ENCODE assay signal across 13 cellular contexts in the genomic region with DNA sequence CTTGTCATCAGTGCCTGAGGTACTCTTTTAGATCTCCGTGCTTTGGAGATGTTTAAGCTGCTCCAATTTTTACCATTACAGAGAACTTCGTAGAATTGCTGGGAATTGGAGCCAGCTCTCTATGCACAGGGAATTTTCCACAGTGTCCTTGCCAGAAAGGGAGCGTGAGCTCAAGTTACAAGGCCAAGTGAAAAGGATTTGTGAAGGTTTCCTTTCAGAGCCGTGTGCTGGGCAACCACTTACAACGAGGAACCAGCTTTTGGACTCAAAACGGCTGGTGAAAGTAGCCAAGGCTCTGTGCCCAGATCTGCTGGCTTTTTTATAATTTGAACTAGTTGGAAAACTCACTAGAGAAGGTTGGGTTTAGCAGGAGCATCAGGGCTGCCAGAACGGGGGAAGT.
DNase-seq lines count a peak whose midpoint lies in the region; FAIRE-seq and TF ChIP-seq lines count a peak whose summit lies in the region.
"Had no signal": no experiment of that assay in that cellular context is flagged by ENCODE, and none has a peak within 500 bp of the region (broad histone marks: within the 10 kb centered on the region; RNA-seq: fewer than 3 reads in every experiment).

No MANE protein-coding gene starts in this region.

- H3F3A ChIP-seq in GM23248 (ENCODE audit: insufficient read depth): peaks cover 26% of the 10 kb centered on the region

- in situ Hi-C loops in GM23248 (cut with MboI): no loop called here

- H3K36me3 ChIP-seq in GM23248 (ENCODE audit: low read depth) (no peaks in the 10 kb centered on the region), astrocyte (ENCODE audit: insufficient read depth, low read length) (no peaks in the 10 kb centered on the region)
- H3K36me3 ChIP-seq: HAP-1 had no signal

- H3K27ac ChIP-seq in GM23248: peak overlapping the region; percentile 34
- H3K27ac ChIP-seq in astrocyte (ENCODE audit: low read depth, low read length): no peak overlapping the region
- H3K27ac ChIP-seq: HL-60 had no signal

- H2AFZ ChIP-seq in GM23248 (peak overlapping the region; percentile 66), astrocyte (ENCODE audit: low read depth, low read length) (peak overlapping the region; percentile 70)

- no peaks in the 10 kb centered on the region for H3K27me3 ChIP-seq in GM23248 (replicated peaks; ENCODE audit: insufficient read depth)
- H3K27me3 ChIP-seq in astrocyte (ENCODE audit: insufficient read depth, low read length): no peaks in the 10 kb centered on the region

- H3K79me2 ChIP-seq in GM23248 (ENCODE audit: insufficient read depth) (no peaks in the 10 kb centered on the region), astrocyte (ENCODE audit: insufficient read depth, low read length) (no peaks in the 10 kb centered on the region)

- CTCF ChIA-PET in activated CD4-positive, alpha-beta T cell treated with anti-CD3 and anti-CD28 coated beads, Interleukin-2, amount 10 ng/mL, durations not matched to agents 7 days and 5 days (lab: Charles Lee): no interaction called here

- H3K9me2 ChIP-seq in GM23248 (ENCODE audit: insufficient read depth): no peaks in the 10 kb centered on the region

- WGBS in GM23248 (ENCODE audit: low coverage in 1 of 2, low lambda C conversion rate in 2 of 2, missing lambda C conversion rate in 2 of 2), 2 experiments: 11 to 13% methylated on average over 7 of the region's 7 CpGs

- H3K4me1 ChIP-seq in GM23248 (ENCODE audit: insufficient read depth) (peaks cover 37% of the 10 kb centered on the region), astrocyte (ENCODE audit: insufficient read depth, low read length) (peaks cover 23% of the 10 kb centered on the region)

- no peak for TF ChIP-seq CTCF in astrocyte (IDR thresholded peaks at IDR 0.05; ENCODE audit: insufficient read depth, low read depth, low read length)
- TF ChIP-seq CTCF in retinal pigment epithelial cell (conservative IDR thresholded peaks at IDR 0.05; ENCODE audit: low read depth, low read length): no peak

- no peak for FAIRE-seq in astrocyte (lab: Jason Lieb, UNC)

- peaks cover 29% of the 10 kb centered on the region for H3K4me1 Mint-ChIP-seq in astrocyte (ENCODE audit: low read depth, unreplicated experiment)
- H3K4me1 Mint-ChIP-seq in activated CD4-positive, alpha-beta T cell treated with anti-CD3 and anti-CD28 coated beads, Interleukin-2, amount 10 ng/mL, durations not matched to agents 7 days and 5 days: no peaks in the 10 kb centered on the region

- no peak overlapping the region for H3K27ac Mint-ChIP-seq in astrocyte (ENCODE audit: unreplicated experiment)
- H3K27ac Mint-ChIP-seq in activated CD4-positive, alpha-beta T cell treated with anti-CD3 and anti-CD28 coated beads, Interleukin-2, amount 10 ng/mL, durations not matched to agents 7 days and 5 days: no peak overlapping the region
- H3K27ac Mint-ChIP-seq: naive thymus-derived CD8-positive, alpha-beta T cell had no signal

- H3K9me3 ChIP-seq in GM23248 (ENCODE audit: low read depth): no peaks in the 10 kb centered on the region
- no peaks in the 10 kb centered on the region for H3K9me3 ChIP-seq in astrocyte (ENCODE audit: insufficient read depth, low read depth, low read length)

- peak overlapping the region; percentile 40 for H3K4me3 Mint-ChIP-seq in astrocyte (ENCODE audit: unreplicated experiment)
- H3K4me3 Mint-ChIP-seq in activated CD4-positive, alpha-beta T cell treated with anti-CD3 and anti-CD28 coated beads, Interleukin-2, amount 10 ng/mL, durations not matched to agents 7 days and 5 days: no peak overlapping the region
- H3K4me3 Mint-ChIP-seq: naive thymus-derived CD8-positive, alpha-beta T cell had no signal

- POLR2A ChIA-PET in activated CD4-positive, alpha-beta T cell treated with anti-CD3 and anti-CD28 coated beads, Interleukin-2, amount 10 ng/mL, durations not matched to agents 7 days and 5 days (lab: Charles Lee): no interaction called here

- no peaks in the 10 kb centered on the region for H3K27me3 Mint-ChIP-seq in astrocyte (ENCODE audit: low read depth, unreplicated experiment)
- H3K27me3 Mint-ChIP-seq in activated CD4-positive, alpha-beta T cell treated with anti-CD3 and anti-CD28 coated beads, Interleukin-2, amount 10 ng/mL, durations not matched to agents 7 days and 5 days: peaks cover 3% of the 10 kb centered on the region

- peak overlapping the region; percentile 16; the same call in 1 of the 2 replicates for H3K4me3 ChIP-seq in GM23248
- H3K4me3 ChIP-seq in astrocyte (ENCODE audit: insufficient read depth, low read depth, low read length): no peak overlapping the region
- H3K4me3 ChIP-seq in retinal pigment epithelial cell (ENCODE audit: low read length): no peak overlapping the region
- H3K4me3 ChIP-seq: HAP-1 had no signal

- H3K4me2 ChIP-seq in GM23248 (ENCODE audit: unreplicated experiment): peak overlapping the region; percentile 45
- peak overlapping the region; percentile 19 for H3K4me2 ChIP-seq in astrocyte (ENCODE audit: low read length)

- H3K9ac ChIP-seq in GM23248 (peak overlapping the region; percentile 37; the same call in 1 of the 2 replicates), astrocyte (ENCODE audit: low read length) (peak overlapping the region; percentile 2)

- no peaks in the 10 kb centered on the region for H4K20me1 ChIP-seq in GM23248 (ENCODE audit: insufficient read depth)
- no peaks in the 10 kb centered on the region for H4K20me1 ChIP-seq in astrocyte (ENCODE audit: insufficient read depth, low read length)

- H3K9me3 Mint-ChIP-seq in astrocyte (ENCODE audit: unreplicated experiment): peaks cover 20% of the 10 kb centered on the region
- peaks cover 9% of the 10 kb centered on the region for H3K9me3 Mint-ChIP-seq in activated CD4-positive, alpha-beta T cell treated with anti-CD3 and anti-CD28 coated beads, Interleukin-2, amount 10 ng/mL, durations not matched to agents 7 days and 5 days

- DNase-seq in GM23248 (peak; percentile 66), astrocyte (ENCODE audit: low read depth) (peak; percentile 69), hippocampal formation (lab: John Stamatoyannopoulos, UW) (peak; percentile 26 to 68), retinal pigment epithelial cell (ENCODE audit: low read depth) (peak; percentile 69), NCI-H748 (lab: John Stamatoyannopoulos, UW; ENCODE audit: unreplicated experiment) (no peak), foreskin melanocyte (no peak), NCI-H2081 (lab: John Stamatoyannopoulos, UW) (no peak)
- DNase-seq in activated CD4-positive, alpha-beta T cell treated with anti-CD3 and anti-CD28 coated beads, Interleukin-2, amount 10 ng/mL, durations not matched to agents 7 days and 5 days: no peak
- DNase-seq: DMS153; naive thymus-derived CD8-positive, alpha-beta T cell; NCI-H524 treated with DMSO at 0.1 percent for 48 hours had no signal

- H3K36me3 Mint-ChIP-seq in astrocyte (ENCODE audit: low read depth, unreplicated experiment): no peaks in the 10 kb centered on the region
- H3K36me3 Mint-ChIP-seq in activated CD4-positive, alpha-beta T cell treated with anti-CD3 and anti-CD28 coated beads, Interleukin-2, amount 10 ng/mL, durations not matched to agents 7 days and 5 days (ENCODE audit: low read depth): no peaks in the 10 kb centered on the region

Comparison
In these comparisons a context has a peak if more than half of its experiments do, and no peak if none do; other contexts are left out.
1. DNase-seq: peak in GM23248 (single experiment), astrocyte (single experiment), hippocampal formation (2 of 2) and retinal pigment epithelial cell (single experiment); none in NCI-H748 (single experiment), foreskin melanocyte (single experiment), NCI-H2081 (0 of 2) and activated CD4-positive, alpha-beta T cell treated with anti-CD3 and anti-CD28 coated beads, Interleukin-2, amount 10 ng/mL, durations not matched to agents 7 days and 5 days (single experiment).